ENCODE assay signal across 1 cellular context in genomic region chr5:79753863-79754645, GRCh38.
TF ChIP-seq lines count a peak whose summit lies in the region.

No MANE protein-coding gene starts in this region.

TF ChIP-seq in liver, 16 proteins besides CTCF, POLR2A, EP300 and RAD21 (continued from another document):
- TF ChIP-seq TAF1 (conservative IDR thresholded peaks at IDR 0.05) (no peak), JUND (IDR thresholded peaks at IDR 0.05) (no peak)
TF ChIP-seq in liver: peak in this region for 6.
